In genomic region chr10:89566095-89566950, GRCh38 we compare ENCODE assay signal across 24 cellular contexts. TPM values are rescaled to one million over a fixed set of nuclear protein-coding genes. Genes with fewer than 3 reads are reported as not detected.
DNase-seq lines count a peak whose midpoint lies in the region; TF ChIP-seq lines count a peak whose summit lies in the region.
"Had no signal": no experiment of that assay in that cellular context is flagged by ENCODE, and none has a peak within 500 bp of the region (broad histone marks: within the 10 kb centered on the region; RNA-seq: fewer than 3 reads in every experiment).

No MANE protein-coding gene starts in this region.

- no peaks in the 10 kb centered on the region for H3K36me3 ChIP-seq in Caco-2 (ENCODE audit: control insufficient read depth, insufficient read depth, low read length)
- H3K36me3 ChIP-seq: BLaER1 had no signal

- TF ChIP-seq CTCF in nephron (IDR thresholded peaks at IDR 0.05; ENCODE audit: unreplicated experiment in 3 of 3), result no peak
- no peak for TF ChIP-seq CTCF in foreskin fibroblast (IDR thresholded peaks at IDR 0.05; ENCODE audit: low read depth, low read length)
- no peak for TF ChIP-seq CTCF in Caco-2 (IDR thresholded peaks at IDR 0.05; ENCODE audit: insufficient read depth in 1 of 2, low read depth in 1 of 2, low read length in 1 of 2, severe bottlenecking in 1 of 2, unreplicated experiment in 1 of 2)

- H3K27me3 Mint-ChIP-seq in nephron (ENCODE audit: low read depth) (no peaks in the 10 kb centered on the region), Caco-2 (ENCODE audit: insufficient read depth, unreplicated experiment) (peaks cover 3% of the 10 kb centered on the region)

- H3K4me3 ChIP-seq in foreskin fibroblast (ENCODE audit: low read depth in 1 of 2, low read length in 2 of 2) (no peak overlapping the region), Caco-2 (ENCODE audit: low read depth, low read length) (no peak overlapping the region)
- H3K4me3 ChIP-seq: BLaER1, PC-9 had no signal

- DNase-seq in NCI-H748 (lab: John Stamatoyannopoulos, UW; ENCODE audit: unreplicated experiment) (peak; percentile 5), NCI-H748 treated with DMSO at 0.1 percent for 48 hours (lab: John Stamatoyannopoulos, UW) (no peak), DMS79 treated with DMSO at 0.1 percent for 48 hours (lab: John Stamatoyannopoulos, UW) (peak; percentile 98), NCI-H69 (lab: John Stamatoyannopoulos, UW) (peak; percentile 0), SHP77 (lab: John Stamatoyannopoulos, UW) (no peak), foreskin fibroblast (no peak), Caco-2 (no peak)
- DNase-seq: CD4-positive, CD25-positive, alpha-beta regulatory T cell; H7; IMR-90; KG1; MM.1S; NCI-H1417 treated with DMSO at 0.1 percent for 48 hours; NCI-H1694 treated with DMSO at 0.1 percent for 48 hours; NCI-H2081; NCI-H2171 treated with DMSO at 0.1 percent for 48 hours; NCI-H345; NCI-H510A treated with DMSO at 0.1 percent for 48 hours; NK-92 treated with Interleukin-12 subunit alpha and Interleukin-12 subunit beta, amount 100 ng/mL, for 24 hours; PC-9; T-cell had no signal

- no peaks in the 10 kb centered on the region for H3K27me3 ChIP-seq in Caco-2 (replicated peaks; ENCODE audit: control insufficient read depth, insufficient read depth, low read length)
- H3K27me3 ChIP-seq: BLaER1 had no signal

- no peaks in the 10 kb centered on the region for H3K36me3 Mint-ChIP-seq in nephron (ENCODE audit: low read depth)
- H3K36me3 Mint-ChIP-seq in Caco-2 (ENCODE audit: insufficient read depth, unreplicated experiment), result no peaks in the 10 kb centered on the region
- H3K36me3 Mint-ChIP-seq: CD4-positive, CD25-positive, alpha-beta regulatory T cell; T-cell had no signal

- H3K4me3 Mint-ChIP-seq in nephron (no peak overlapping the region), Caco-2 (ENCODE audit: unreplicated experiment) (no peak overlapping the region)
- H3K4me3 Mint-ChIP-seq: CD4-positive, CD25-positive, alpha-beta regulatory T cell; T-cell had no signal

- H3K9me3 ChIP-seq in Caco-2, result no peaks in the 10 kb centered on the region
- H3K9me3 ChIP-seq: BLaER1 had no signal

- CTCF ChIA-PET in Caco-2 (lab: Charles Lee), result interaction anchor here (0.6 kb wide), 1 partner anchor 178 kb away, joined by 4 read pairs; no protein-coding TSS in a partner anchor

- H3K4me1 ChIP-seq in Caco-2, result peaks cover 5% of the 10 kb centered on the region; the same call in 1 of the 2 replicates
- H3K4me1 ChIP-seq: BLaER1 had no signal

- POLR2A ChIA-PET in Caco-2 (lab: Charles Lee), result interaction anchor here (0.6 kb wide), 1 partner anchor 1703 kb away, joined by 3 read pairs; no protein-coding TSS in a partner anchor

- intact Hi-C loops in Caco-2 (cut with micrococcal nuclease; ENCODE audit: unreplicated experiment), result loop anchor here (10.0 kb wide), 1 partner anchor 272 kb away; no protein-coding TSS in a partner anchor

- H3K27ac Mint-ChIP-seq in nephron (peak overlapping the region; percentile 39 to 69 (median 55)), Caco-2 (ENCODE audit: unreplicated experiment) (no peak overlapping the region)
- H3K27ac Mint-ChIP-seq: CD4-positive, CD25-positive, alpha-beta regulatory T cell; T-cell had no signal

- no peaks in the 10 kb centered on the region for H3K9me3 Mint-ChIP-seq in nephron
- no peaks in the 10 kb centered on the region for H3K9me3 Mint-ChIP-seq in Caco-2 (ENCODE audit: unreplicated experiment)
- H3K9me3 Mint-ChIP-seq: CD4-positive, CD25-positive, alpha-beta regulatory T cell; T-cell had no signal

- H3K4me1 Mint-ChIP-seq in nephron (peaks cover 23% of the 10 kb centered on the region), Caco-2 (ENCODE audit: low read depth, unreplicated experiment) (peaks cover 8% of the 10 kb centered on the region)
- H3K4me1 Mint-ChIP-seq: CD4-positive, CD25-positive, alpha-beta regulatory T cell; T-cell had no signal

- no TSS peak for BruUV-seq in Caco-2 (replicated peaks; lab: Mats Ljungman, UMichigan)

RNA-seq across cellular contexts. Expression of gene SLC16A12, which starts 30.9 kb away (rescaled TPM):
- not detected in 2 replicates for total RNA-seq in Caco-2 (2022)
- total RNA-seq: CD4-positive, CD25-positive, alpha-beta regulatory T cell; SK-MEL-5; T-cell had no signal

Comparison
In these comparisons a context has a peak if more than half of its experiments do, and no peak if none do; other contexts are left out.
1. DNase-seq: peak in NCI-H748 (single experiment), DMS79 treated with DMSO at 0.1 percent for 48 hours (single experiment) and NCI-H69 (single experiment); none in NCI-H748 treated with DMSO at 0.1 percent for 48 hours (single experiment), SHP77 (0 of 2), foreskin fibroblast (0 of 2) and Caco-2 (0 of 2).